ENCODE assay signal across 3 cellular contexts in genomic region chr3:72892081-72892763, GRCh38.
A peak's percentile ranks its signal among the peaks of the same experiment; 100 is the strongest.
TF ChIP-seq lines count a peak whose summit lies in the region.

No MANE protein-coding gene starts in this region.

TF ChIP-seq in SK-N-SH, 30 proteins besides CTCF, POLR2A, EP300 and RAD21 (continues in another document):
- TF ChIP-seq MXI1 (IDR thresholded peaks at IDR 0.05; ENCODE audit: low read depth, low read length) (no peak), FOSL2 (IDR thresholded peaks at IDR 0.05; ENCODE audit: borderline replicate concordance, low read depth) (peak; percentile 24; the same call in 1 of the 2 replicates), FOXM1 (IDR thresholded peaks at IDR 0.05; ENCODE audit: low read depth) (no peak), JUND (IDR thresholded peaks at IDR 0.05) (peak; percentile 28; the same call in 1 of the 2 replicates), SIN3A (IDR thresholded peaks at IDR 0.05; ENCODE audit: borderline replicate concordance, low read depth, low read length) (no peak), GATA2 (CRISPR knock-in tag; IDR thresholded peaks at IDR 0.05) (no peak), GABPA (IDR thresholded peaks at IDR 0.05; ENCODE audit: low read depth) (no peak), ELF1 (IDR thresholded peaks at IDR 0.05) (no peak), EZH2phosphoT487 (IDR thresholded peaks at IDR 0.05; ENCODE audit: borderline replicate concordance, low read depth) (no peak), FOXJ3 (CRISPR knock-in tag; IDR thresholded peaks at IDR 0.05) (no peak), RCOR1 (IDR thresholded peaks at IDR 0.05; ENCODE audit: low read length) (no peak), NRF1 (IDR thresholded peaks at IDR 0.05; ENCODE audit: low read depth, low read length) (no peak), TAF1 (IDR thresholded peaks at IDR 0.05; ENCODE audit: borderline replicate concordance, low read depth, low read length) (no peak), MEF2A (IDR thresholded peaks at IDR 0.05; ENCODE audit: borderline replicate concordance, low read depth) (no peak), USF2 (IDR thresholded peaks at IDR 0.05; ENCODE audit: borderline replicate concordance, low read depth, low read length) (no peak), YY1 (IDR thresholded peaks at IDR 0.05; ENCODE audit: low read depth) (0 out of 2 replicates have a peak, but pooled peaks have one; percentile 20), POLR2AphosphoS5 (IDR thresholded peaks at IDR 0.05; ENCODE audit: low read depth, low read length) (peak; percentile 16; the same call in 1 of the 2 replicates), CHD2 (IDR thresholded peaks at IDR 0.05; ENCODE audit: low read length, partially characterized antibody) (no peak), TEAD4 (IDR thresholded peaks at IDR 0.05; ENCODE audit: borderline replicate concordance, insufficient read depth) (no peak), TCF12 (IDR thresholded peaks at IDR 0.05) (peak; percentile 67), RXRA (IDR thresholded peaks at IDR 0.05; ENCODE audit: borderline replicate concordance, low read depth) (peak; percentile 52; the same call in 1 of the 2 replicates)
- TF ChIP-seq, protein P1, sequence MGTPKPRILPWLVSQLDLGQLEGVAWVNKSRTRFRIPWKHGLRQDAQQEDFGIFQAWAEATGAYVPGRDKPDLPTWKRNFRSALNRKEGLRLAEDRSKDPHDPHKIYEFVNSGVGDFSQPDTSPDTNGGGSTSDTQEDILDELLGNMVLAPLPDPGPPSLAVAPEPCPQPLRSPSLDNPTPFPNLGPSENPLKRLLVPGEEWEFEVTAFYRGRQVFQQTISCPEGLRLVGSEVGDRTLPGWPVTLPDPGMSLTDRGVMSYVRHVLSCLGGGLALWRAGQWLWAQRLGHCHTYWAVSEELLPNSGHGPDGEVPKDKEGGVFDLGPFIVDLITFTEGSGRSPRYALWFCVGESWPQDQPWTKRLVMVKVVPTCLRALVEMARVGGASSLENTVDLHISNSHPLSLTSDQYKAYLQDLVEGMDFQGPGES (IDR thresholded peaks at IDR 0.05; ENCODE audit: low read depth, low read length): no peak
- TF ChIP-seq, protein P2, sequence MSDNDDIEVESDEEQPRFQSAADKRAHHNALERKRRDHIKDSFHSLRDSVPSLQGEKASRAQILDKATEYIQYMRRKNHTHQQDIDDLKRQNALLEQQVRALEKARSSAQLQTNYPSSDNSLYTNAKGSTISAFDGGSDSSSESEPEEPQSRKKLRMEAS (IDR thresholded peaks at IDR 0.05; ENCODE audit: low read depth): peak; percentile 55; the same call in 1 of the 2 replicates
- TF ChIP-seq, protein P3, sequence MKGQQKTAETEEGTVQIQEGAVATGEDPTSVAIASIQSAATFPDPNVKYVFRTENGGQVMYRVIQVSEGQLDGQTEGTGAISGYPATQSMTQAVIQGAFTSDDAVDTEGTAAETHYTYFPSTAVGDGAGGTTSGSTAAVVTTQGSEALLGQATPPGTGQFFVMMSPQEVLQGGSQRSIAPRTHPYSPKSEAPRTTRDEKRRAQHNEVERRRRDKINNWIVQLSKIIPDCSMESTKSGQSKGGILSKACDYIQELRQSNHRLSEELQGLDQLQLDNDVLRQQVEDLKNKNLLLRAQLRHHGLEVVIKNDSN (IDR thresholded peaks at IDR 0.05; ENCODE audit: borderline replicate concordance, low read depth): no peak

TF ChIP-seq in SK-N-SH treated with all-trans-retinoic acid at 6 μM for 48 hours, 23 proteins besides CTCF, POLR2A, EP300 and RAD21:
- TF ChIP-seq, protein P4, sequence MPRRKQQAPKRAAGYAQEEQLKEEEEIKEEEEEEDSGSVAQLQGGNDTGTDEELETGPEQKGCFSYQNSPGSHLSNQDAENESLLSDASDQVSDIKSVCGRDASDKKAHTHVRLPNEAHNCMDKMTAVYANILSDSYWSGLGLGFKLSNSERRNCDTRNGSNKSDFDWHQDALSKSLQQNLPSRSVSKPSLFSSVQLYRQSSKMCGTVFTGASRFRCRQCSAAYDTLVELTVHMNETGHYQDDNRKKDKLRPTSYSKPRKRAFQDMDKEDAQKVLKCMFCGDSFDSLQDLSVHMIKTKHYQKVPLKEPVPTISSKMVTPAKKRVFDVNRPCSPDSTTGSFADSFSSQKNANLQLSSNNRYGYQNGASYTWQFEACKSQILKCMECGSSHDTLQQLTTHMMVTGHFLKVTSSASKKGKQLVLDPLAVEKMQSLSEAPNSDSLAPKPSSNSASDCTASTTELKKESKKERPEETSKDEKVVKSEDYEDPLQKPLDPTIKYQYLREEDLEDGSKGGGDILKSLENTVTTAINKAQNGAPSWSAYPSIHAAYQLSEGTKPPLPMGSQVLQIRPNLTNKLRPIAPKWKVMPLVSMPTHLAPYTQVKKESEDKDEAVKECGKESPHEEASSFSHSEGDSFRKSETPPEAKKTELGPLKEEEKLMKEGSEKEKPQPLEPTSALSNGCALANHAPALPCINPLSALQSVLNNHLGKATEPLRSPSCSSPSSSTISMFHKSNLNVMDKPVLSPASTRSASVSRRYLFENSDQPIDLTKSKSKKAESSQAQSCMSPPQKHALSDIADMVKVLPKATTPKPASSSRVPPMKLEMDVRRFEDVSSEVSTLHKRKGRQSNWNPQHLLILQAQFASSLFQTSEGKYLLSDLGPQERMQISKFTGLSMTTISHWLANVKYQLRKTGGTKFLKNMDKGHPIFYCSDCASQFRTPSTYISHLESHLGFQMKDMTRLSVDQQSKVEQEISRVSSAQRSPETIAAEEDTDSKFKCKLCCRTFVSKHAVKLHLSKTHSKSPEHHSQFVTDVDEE (CRISPR knock-in tag; IDR thresholded peaks at IDR 0.05): no peak
- TF ChIP-seq BACH2 (CRISPR knock-in tag; IDR thresholded peaks at IDR 0.05; ENCODE audit: borderline replicate concordance): no peak
- TF ChIP-seq ARNTL (CRISPR knock-in tag; IDR thresholded peaks at IDR 0.05; ENCODE audit: borderline replicate concordance, low read depth): no peak
- TF ChIP-seq RARB (CRISPR knock-in tag; IDR thresholded peaks at IDR 0.05): no peak
- TF ChIP-seq ESRRG (CRISPR knock-in tag; IDR thresholded peaks at IDR 0.05): no peak
- no peak for TF ChIP-seq ZNF70 (CRISPR knock-in tag; IDR thresholded peaks at IDR 0.05)

TF ChIP-seq in HepG2, 621 proteins besides CTCF, POLR2A, EP300 and RAD21 (continues in another document):
- no peak for TF ChIP-seq ZNF460 (CRISPR knock-in tag; IDR thresholded peaks at IDR 0.05; ENCODE audit: borderline replicate concordance)
- TF ChIP-seq ZNF367 (CRISPR knock-in tag; IDR thresholded peaks at IDR 0.05; ENCODE audit: borderline replicate concordance): no peak
- TF ChIP-seq ZFYVE20 (CRISPR knock-in tag; IDR thresholded peaks at IDR 0.05; ENCODE audit: borderline replicate concordance, low read depth): no peak
- TF ChIP-seq, protein P5, sequence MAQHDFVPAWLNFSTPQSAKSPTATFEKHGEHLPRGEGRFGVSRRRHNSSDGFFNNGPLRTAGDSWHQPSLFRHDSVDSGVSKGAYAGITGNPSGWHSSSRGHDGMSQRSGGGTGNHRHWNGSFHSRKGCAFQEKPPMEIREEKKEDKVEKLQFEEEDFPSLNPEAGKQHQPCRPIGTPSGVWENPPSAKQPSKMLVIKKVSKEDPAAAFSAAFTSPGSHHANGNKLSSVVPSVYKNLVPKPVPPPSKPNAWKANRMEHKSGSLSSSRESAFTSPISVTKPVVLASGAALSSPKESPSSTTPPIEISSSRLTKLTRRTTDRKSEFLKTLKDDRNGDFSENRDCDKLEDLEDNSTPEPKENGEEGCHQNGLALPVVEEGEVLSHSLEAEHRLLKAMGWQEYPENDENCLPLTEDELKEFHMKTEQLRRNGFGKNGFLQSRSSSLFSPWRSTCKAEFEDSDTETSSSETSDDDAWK (CRISPR knock-in tag; IDR thresholded peaks at IDR 0.05): no peak
- TF ChIP-seq ZBTB33 (CRISPR knock-in tag; IDR thresholded peaks at IDR 0.05): peak; percentile 95
- TF ChIP-seq, protein P6, sequence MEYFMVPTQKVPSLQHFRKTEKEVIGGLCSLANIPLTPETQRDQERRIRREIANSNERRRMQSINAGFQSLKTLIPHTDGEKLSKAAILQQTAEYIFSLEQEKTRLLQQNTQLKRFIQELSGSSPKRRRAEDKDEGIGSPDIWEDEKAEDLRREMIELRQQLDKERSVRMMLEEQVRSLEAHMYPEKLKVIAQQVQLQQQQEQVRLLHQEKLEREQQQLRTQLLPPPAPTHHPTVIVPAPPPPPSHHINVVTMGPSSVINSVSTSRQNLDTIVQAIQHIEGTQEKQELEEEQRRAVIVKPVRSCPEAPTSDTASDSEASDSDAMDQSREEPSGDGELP (IDR thresholded peaks at IDR 0.05; ENCODE audit: borderline replicate concordance, low read depth): no peak
- TF ChIP-seq ARID5B (CRISPR knock-in tag; IDR thresholded peaks at IDR 0.05): 0 out of 2 replicates have a peak, but pooled peaks have one; percentile 23
- TF ChIP-seq ZNF33A (CRISPR knock-in tag; IDR thresholded peaks at IDR 0.05; ENCODE audit: borderline replicate concordance): no peak
- no peak for TF ChIP-seq NFE2L2 (IDR thresholded peaks at IDR 0.05; ENCODE audit: low read length)
- 0 out of 2 replicates have a peak, but pooled peaks have one; percentile 38 for TF ChIP-seq HMG20B (CRISPR knock-in tag; conservative IDR thresholded peaks at IDR 0.05)
- peak; percentile 89 for TF ChIP-seq GFI1 (CRISPR knock-in tag; IDR thresholded peaks at IDR 0.05; ENCODE audit: borderline replicate concordance)
- TF ChIP-seq SOX6 (IDR thresholded peaks at IDR 0.05): no peak
- TF ChIP-seq SOX6 (CRISPR knock-in tag; IDR thresholded peaks at IDR 0.05): peak; percentile 75
- no peak for TF ChIP-seq ZNF781 (CRISPR knock-in tag; IDR thresholded peaks at IDR 0.05; ENCODE audit: borderline replicate concordance, not compliant biosample characterization)
- peak; percentile 57; the same call in 1 of the 2 replicates for TF ChIP-seq SOX13 (IDR thresholded peaks at IDR 0.05)
- TF ChIP-seq SOX13 (CRISPR knock-in tag; conservative IDR thresholded peaks at IDR 0.05 in 1 of 2, IDR thresholded peaks at IDR 0.05 in 1 of 2): peak in 1 of 2 experiments; percentile 71; a peak in 2 of 4 replicates
- TF ChIP-seq AHDC1 (CRISPR knock-in tag; IDR thresholded peaks at IDR 0.05; ENCODE audit: borderline replicate concordance): no peak
- no peak for TF ChIP-seq ZNF282 (IDR thresholded peaks at IDR 0.05; ENCODE audit: partially characterized antibody)
- no peak for TF ChIP-seq ZNF501 (CRISPR knock-in tag; IDR thresholded peaks at IDR 0.05)
- peak; percentile 75 for TF ChIP-seq CEBPB (IDR thresholded peaks at IDR 0.05; ENCODE audit: borderline replicate concordance, low read depth, low read length)
